Comparison of ENCODE assay signal across 17 cellular contexts in the genomic region with DNA sequence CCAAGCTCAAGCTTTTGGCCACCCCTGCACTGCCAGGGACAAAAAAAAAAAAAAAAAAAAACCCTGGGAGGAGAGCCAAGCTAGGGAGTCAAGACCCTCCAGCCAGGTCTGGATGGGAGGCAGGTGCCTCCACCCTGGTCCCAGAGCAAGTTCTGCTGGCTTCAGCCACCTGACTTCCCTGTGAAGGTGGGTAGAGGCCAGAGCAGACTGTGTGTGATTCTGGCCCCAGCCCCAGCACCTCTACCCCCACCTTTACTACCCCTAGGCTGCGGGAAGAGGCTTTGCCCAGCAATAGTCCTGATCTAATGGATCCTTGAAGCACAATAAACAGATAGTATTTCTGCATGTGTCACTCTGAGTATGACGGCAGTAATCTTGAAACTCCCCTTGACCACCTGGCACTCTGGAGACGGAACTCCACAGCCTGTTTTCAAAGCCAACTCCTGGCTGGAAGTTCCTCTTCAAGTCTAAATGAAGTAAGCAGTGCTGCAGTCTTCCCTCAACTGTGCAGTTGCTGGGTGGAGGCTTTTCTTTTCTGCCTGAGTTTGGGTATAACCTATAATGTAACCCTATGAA. TPM values are rescaled to one million over a fixed set of nuclear protein-coding genes. Genes with fewer than 3 reads are reported as not detected.
DNase-seq lines count a peak whose midpoint lies in the region; ATAC-seq and TF ChIP-seq lines count a peak whose summit lies in the region.
"Had no signal": no experiment of that assay in that cellular context is flagged by ENCODE, and none has a peak within 500 bp of the region (broad histone marks: within the 10 kb centered on the region; RNA-seq: fewer than 3 reads in every experiment).

No MANE protein-coding gene starts in this region.

- peak overlapping the region in 1 of 2 donors; percentile 22 for H3K4me3 Mint-ChIP-seq in CD14-positive monocyte

- peaks cover 0 to 2% (median 0%) of the 10 kb centered on the region in 7 donors for H3K9me3 Mint-ChIP-seq in CD14-positive monocyte
- H3K9me3 Mint-ChIP-seq: IgD-negative memory B cell had no signal

- no peaks in the 10 kb centered on the region for H3K9me2 ChIP-seq in HCT116 (ENCODE audit: insufficient read depth)

- no peak for TF ChIP-seq POLR2A in HCT116 (IDR thresholded peaks at IDR 0.05; ENCODE audit: borderline replicate concordance, extremely low read depth, insufficient read depth, insufficient read length)

- no peaks in the 10 kb centered on the region for H3K36me3 Mint-ChIP-seq in CD14-positive monocyte
- H3K36me3 Mint-ChIP-seq: IgD-negative memory B cell had no signal

- RAD21 ChIA-PET in HCT116 (lab: Charles Lee; ENCODE audit: low non-redundant PET in 1 of 2, low total read pairs in 2 of 2, uncharacterized antibody in 2 of 2, unreplicated experiment in 2 of 2) = interaction anchor here in 1 of 2 experiments (0.6 to 1.3 kb wide), 2 partner anchors 58 to 83 kb away, joined by 3 to 5 read pairs; no protein-coding TSS in a partner anchor

- intact Hi-C loops in HCT116 (cut with micrococcal nuclease) (loop anchor here (1.0 to 10.0 kb wide), 5 partner anchors 83 to 547 kb away; no protein-coding TSS in a partner anchor), colonic mucosa (cut with DNase I) (loop anchor here (2.0 to 10.0 kb wide), 2 partner anchors 83 to 245 kb away; no protein-coding TSS in a partner anchor), CD14-positive monocyte (cut with micrococcal nuclease) (no loop called here)

- H3K79me2 ChIP-seq in HCT116 (ENCODE audit: insufficient read depth, low read length) = no peaks in the 10 kb centered on the region

- no peaks in the 10 kb centered on the region for H3K9me3 ChIP-seq in BLaER1
- H3K9me3 ChIP-seq in HCT116 (ENCODE audit: control insufficient read depth in 1 of 2, insufficient read depth in 1 of 2, low read depth in 1 of 2, low read length in 2 of 2) = no peaks in the 10 kb centered on the region
- H3K9me3 ChIP-seq in colonic mucosa = no peaks in the 10 kb centered on the region
- H3K9me3 ChIP-seq in muscle layer of colon (ENCODE audit: low read length) = no peaks in the 10 kb centered on the region
- H3K9me3 ChIP-seq: neutrophil had no signal

- CTCF ChIA-PET in HCT116 (lab: Charles Lee) = interaction anchor here (1.3 to 2.6 kb wide), 11 partner anchors 8 to 546 kb away, joined by 3 to 31 read pairs (median 7); partner anchors contain the start of genes FOXD2 and PDZK1IP1

- H3K9ac ChIP-seq in BLaER1 = peak overlapping the region; percentile 73; the same call in 1 of the 2 replicates
- no peak overlapping the region; the same call in 1 of the 2 replicates for H3K9ac ChIP-seq in HCT116 (ENCODE audit: low read length)
- peak overlapping the region in 1 of 2 donors; percentile 84 for H3K9ac ChIP-seq in colonic mucosa (ENCODE audit: low read depth in 2 of 2, low read length in 2 of 2)
- peak overlapping the region; percentile 26 for H3K9ac ChIP-seq in muscle layer of colon (ENCODE audit: low read length)

- BruUV-seq in HCT116 (replicated peaks; lab: Mats Ljungman, UMichigan) = no TSS peak

- H3K36me3 ChIP-seq in BLaER1 = no peaks in the 10 kb centered on the region
- H3K36me3 ChIP-seq in HCT116 (ENCODE audit: control insufficient read depth in 1 of 2, insufficient read depth in 2 of 2, low read length in 2 of 2) = no peaks in the 10 kb centered on the region
- H3K36me3 ChIP-seq in colonic mucosa = no peaks in the 10 kb centered on the region
- no peaks in the 10 kb centered on the region for H3K36me3 ChIP-seq in muscle layer of colon (ENCODE audit: insufficient read depth, low read length)
- H3K36me3 ChIP-seq: neutrophil, WERI-Rb-1 had no signal

- no peak overlapping the region for H2AFZ ChIP-seq in HCT116 (ENCODE audit: low read depth, low read length, poor library complexity, severe bottlenecking)

- H3K27ac ChIP-seq in BLaER1 (no peak overlapping the region), HCT116 (ENCODE audit: low read depth, low read length) (no peak overlapping the region), colonic mucosa (peak overlapping the region; percentile 78), muscle layer of colon (ENCODE audit: low read depth, low read length) (no peak overlapping the region)
- H3K27ac ChIP-seq: neutrophil, WERI-Rb-1 had no signal

- POLR2A ChIA-PET in HCT116 (lab: Charles Lee) = interaction anchor here (1.7 kb wide), 1 partner anchor 134 kb away, joined by 4 read pairs; the partner anchor contains the start of gene STIL

- DNase-seq in HCT116 (ENCODE audit: low read depth, low spot score) = no peak
- no peak for DNase-seq in colonic mucosa
- DNase-seq in LoVo (ENCODE audit: low spot score) = no peak
- DNase-seq in dedifferentiated amniotic fluid mesenchymal stem cell (ENCODE audit: extremely low spot score) = no peak
- DNase-seq in ACHN = no peak
- DNase-seq in CD14-positive monocyte (ENCODE audit: low spot score) = no peak
- DNase-seq: activated gamma-delta T cell treated with Interleukin-2 at 50 U/mL for 16 hours; central memory CD4-positive, alpha-beta T cell; NCI-H2171; stimulated activated CD4-positive, alpha-beta T cell treated with anti-CD3 and anti-CD28 coated beads, Interleukin-1b, Interleukin-23, amount 100 ng/mL, for 48 hours; stimulated activated naive CD8-positive, alpha-beta T cell treated with anti-CD3 and anti-CD28 coated beads, Interleukin-15, Interleukin-2, amounts not matched to agents 100 U/mL and 50 U/mL, for 24 hours; WERI-Rb-1 had no signal

- no peak overlapping the region for H3K27ac Mint-ChIP-seq in CD14-positive monocyte

- H4K20me1 ChIP-seq in BLaER1 = no peaks in the 10 kb centered on the region
- H4K20me1 ChIP-seq in HCT116 (ENCODE audit: insufficient read depth) = no peaks in the 10 kb centered on the region

- peaks cover 11 to 29% (median 19%) of the 10 kb centered on the region in 3 donors for H3K27me3 Mint-ChIP-seq in CD14-positive monocyte (ENCODE audit: low read depth in 3 of 3)

- TF ChIP-seq RAD21 in HCT116 (IDR thresholded peaks at IDR 0.05; ENCODE audit: low read depth) = no peak

- H3K4me3 ChIP-seq in BLaER1 = no peak overlapping the region
- H3K4me3 ChIP-seq in HCT116 (replicated peaks in 1 of 2; ENCODE audit: low read depth in 1 of 2, low read length in 2 of 2) = peak overlapping the region in 1 of 2 experiments; percentile 65; a peak in 1 of 4 replicates
- H3K4me3 ChIP-seq in colonic mucosa = peak overlapping the region; percentile 28
- peak overlapping the region in 1 of 2 donors; percentile 81 for H3K4me3 ChIP-seq in muscle layer of colon (ENCODE audit: low read depth in 1 of 2, low read length in 2 of 2)

- in situ Hi-C loops in ACHN (cut with HindIII; ENCODE audit: low pct_ligation_motif_present, low pct_unique_long_range_greater_than_20kb, low sequenced_read_pairs) = no loop called here

- TF ChIP-seq CTCF in HCT116 (IDR thresholded peaks at IDR 0.05 in 2 of 3, conservative IDR thresholded peaks at IDR 0.05 in 1 of 3; ENCODE audit: borderline replicate concordance in 1 of 3, insufficient read depth in 1 of 3, low read depth in 2 of 3, low read length in 2 of 3) (no peak), colonic mucosa (IDR thresholded peaks at IDR 0.05) (no peak), CD14-positive monocyte (IDR thresholded peaks at IDR 0.05) (no peak)

- H3K27me3 ChIP-seq in BLaER1 = no peaks in the 10 kb centered on the region
- no peaks in the 10 kb centered on the region for H3K27me3 ChIP-seq in HCT116 (ENCODE audit: insufficient read depth, low read length)
- H3K27me3 ChIP-seq in colonic mucosa = no peaks in the 10 kb centered on the region
- H3K27me3 ChIP-seq in muscle layer of colon (ENCODE audit: control insufficient read depth in 1 of 2, insufficient read depth in 2 of 2, low read length in 2 of 2) = peaks cover 0 to 30% of the 10 kb centered on the region in 2 donors

- H3K4me1 ChIP-seq in BLaER1 = peaks cover 19% of the 10 kb centered on the region
- peaks cover 4 to 26% of the 10 kb centered on the region in 2 experiments for H3K4me1 ChIP-seq in HCT116 (ENCODE audit: control insufficient read depth in 1 of 2, insufficient read depth in 2 of 2, low read length in 2 of 2)
- H3K4me1 ChIP-seq in colonic mucosa = no peaks in the 10 kb centered on the region
- peaks cover 10% of the 10 kb centered on the region for H3K4me1 ChIP-seq in muscle layer of colon (ENCODE audit: insufficient read depth, low read length)

- no peak for ATAC-seq in HCT116
- ATAC-seq: stimulated activated naive CD8-positive, alpha-beta T cell treated with anti-CD3 and anti-CD28 coated beads, Interleukin-15, Interleukin-2, amounts not matched to agents 100 U/mL and 50 U/mL, for 24 hours had no signal

- H3K4me1 Mint-ChIP-seq in CD14-positive monocyte = peaks cover 12% of the 10 kb centered on the region

- peak overlapping the region; percentile 95 for H3K4me2 ChIP-seq in BLaER1
- peak overlapping the region; percentile 98 for H3K4me2 ChIP-seq in HCT116 (ENCODE audit: low read length)

TF ChIP-seq in HCT116, 20 proteins besides CTCF, POLR2A, EP300 and RAD21:
- TF ChIP-seq ELF1 (IDR thresholded peaks at IDR 0.05; ENCODE audit: borderline replicate concordance, low read depth) = no peak

RNA-seq across cellular contexts. Expression of gene PDZK1IP1, which starts 9.8 kb away (rescaled TPM):
- not detected for total RNA-seq in HCT116 (2021; ENCODE audit: unreplicated experiment)
- not detected in 2 replicates for polyA plus RNA-seq in HCT116 (2012)
- 10 to 100 TPM; 40.6 to 85.2 TPM for total RNA-seq in colonic mucosa
- 1 to 10 TPM in 1 of 2 donors, not detected in 1; 1.4 TPM for polyA plus RNA-seq in CD14-positive monocyte
- total RNA-seq: RPMI7951 had no signal

RNA-seq across cellular contexts. Expression of gene CYP4A22, which starts 42.8 kb away (rescaled TPM):
- total RNA-seq in HCT116 (2021; ENCODE audit: unreplicated experiment) (not detected), colonic mucosa (not detected)
- polyA plus RNA-seq in HCT116 (2012) = not detected in 2 replicates
- not detected for polyA plus RNA-seq in CD14-positive monocyte
- total RNA-seq: RPMI7951 had no signal
- polyA plus RNA-seq: IgD-negative memory B cell had no signal

RNA-seq across cellular contexts. Expression of gene TAL1, which starts 51.9 kb away (rescaled TPM):
- total RNA-seq in HCT116 (2021; ENCODE audit: unreplicated experiment) (0.05 TPM), colonic mucosa (1 to 10 TPM in 1 of 2 donors, under 1 TPM in 1; 0.90 to 1.2 TPM)
- polyA plus RNA-seq in HCT116 (2012) = not detected in 2 replicates
- under 1 TPM in 1 of 2 donors, not detected in 1; 0.50 TPM for polyA plus RNA-seq in CD14-positive monocyte
- total RNA-seq: RPMI7951 had no signal

Comparison
In these comparisons a context has a peak if more than half of its experiments do, and no peak if none do; other contexts are left out.
1. RNA of gene PDZK1IP1, which starts 9.8 kb away (total RNA-seq): 40.6 to 85.2 TPM in colonic mucosa; not detected in HCT116 (single experiment); every median in the first group is over 10 times any median in the second.
2. intact Hi-C loops: an anchor here in HCT116 (1.0 to 10.0 kb wide) and colonic mucosa (2.0 to 10.0 kb wide); none called in CD14-positive monocyte.